Comparison of ENCODE assay signal across 8 cellular contexts in the genomic region with DNA sequence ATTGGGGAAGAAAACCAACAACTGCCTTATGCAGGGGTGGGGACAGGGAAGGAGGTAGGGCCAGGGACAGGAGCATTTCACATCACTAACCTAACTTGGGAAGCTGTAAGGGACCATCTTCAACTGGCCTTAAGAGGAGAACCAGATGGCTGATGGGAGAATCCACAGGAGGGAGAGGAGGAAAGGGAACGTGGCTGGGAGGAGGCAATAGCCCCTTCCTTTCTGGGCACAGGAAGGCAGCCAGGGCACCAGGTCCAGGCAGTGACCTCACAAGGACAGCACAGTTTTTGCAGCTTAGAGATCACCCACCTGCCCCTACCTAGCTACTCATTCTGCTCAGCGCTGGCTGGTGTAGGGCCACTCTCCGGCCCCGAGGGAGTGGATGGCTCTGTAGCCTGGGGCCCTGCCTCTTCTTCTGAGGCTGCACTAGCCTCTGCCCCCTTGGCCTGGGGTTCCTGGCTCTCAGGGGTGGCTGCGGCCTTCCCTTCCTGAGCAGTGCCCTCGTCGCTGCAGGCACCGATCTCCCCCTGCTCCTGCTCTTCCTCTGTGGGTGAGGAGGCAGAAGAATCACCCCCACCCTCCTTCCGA. TPM values are rescaled to one million over a fixed set of nuclear protein-coding genes. Genes with fewer than 3 reads are reported as not detected.
A peak's percentile ranks its signal among the peaks of the same experiment; 100 is the strongest.
DNase-seq lines count a peak whose midpoint lies in the region; ATAC-seq lines count a peak whose summit lies in the region.

No MANE protein-coding gene starts in this region.

- peak overlapping the region; percentile 78 to 92 (median 87) for H3K4me3 Mint-ChIP-seq in CD4-positive, alpha-beta memory T cell
- H3K4me3 Mint-ChIP-seq in natural killer cell treated with Interleukin-12 subunit alpha and Interleukin-12 subunit beta and Interleukin-15 and Interleukin-18, amount 100 ng/mL, for 72 hours, result peak overlapping the region; percentile 82

- intact Hi-C loops in CD4-positive, alpha-beta memory T cell (cut with micrococcal nuclease), result loop anchor here (2.0 kb wide), 1 partner anchor 14 kb away; no protein-coding TSS in a partner anchor

- peaks cover 29% of the 10 kb centered on the region for H3K36me3 ChIP-seq in CD4-positive, alpha-beta memory T cell (ENCODE audit: insufficient read depth, low read length)

- H3K27ac Mint-ChIP-seq in CD4-positive, alpha-beta memory T cell, result peak overlapping the region; percentile 31 to 95 (median 75)
- peak overlapping the region in 1 of 2 donors; percentile 21 for H3K27ac Mint-ChIP-seq in natural killer cell treated with Interleukin-12 subunit alpha and Interleukin-12 subunit beta and Interleukin-15 and Interleukin-18, amount 100 ng/mL, for 72 hours

- no peaks in the 10 kb centered on the region for H3K27me3 ChIP-seq in CD4-positive, alpha-beta memory T cell (ENCODE audit: insufficient read depth, low read length)

- H3K27me3 Mint-ChIP-seq in CD4-positive, alpha-beta memory T cell, result no peaks in the 10 kb centered on the region
- no peaks in the 10 kb centered on the region for H3K27me3 Mint-ChIP-seq in natural killer cell treated with Interleukin-12 subunit alpha and Interleukin-12 subunit beta and Interleukin-15 and Interleukin-18, amount 100 ng/mL, for 72 hours

- DNase-seq in CD4-positive, alpha-beta memory T cell, result no peak
- no peak for DNase-seq in Jurkat, Clone E6-1 (ENCODE audit: low read depth, low spot score)
- DNase-seq in cerebellum (ENCODE audit: low spot score), result peak; percentile 35
- no peak for DNase-seq in natural killer cell treated with Interleukin-12 subunit alpha and Interleukin-12 subunit beta and Interleukin-15 and Interleukin-18, amount 100 ng/mL, for 72 hours (ENCODE audit: low spot score)
- no peak for DNase-seq in DMS153 treated with DMSO at 0.1 percent for 48 hours (lab: John Stamatoyannopoulos, UW; ENCODE audit: unreplicated experiment)
- no peak for DNase-seq in GDM1 (lab: John Stamatoyannopoulos, UW)

- peaks cover 40% of the 10 kb centered on the region for H3K4me1 ChIP-seq in CD4-positive, alpha-beta memory T cell (ENCODE audit: insufficient read depth, low read length)

- no peaks in the 10 kb centered on the region for H3K9me3 ChIP-seq in CD4-positive, alpha-beta memory T cell (ENCODE audit: control insufficient read depth in 1 of 2, low read length in 2 of 2)

- peaks cover 26 to 44% (median 35%) of the 10 kb centered on the region in 4 donors for H3K4me1 Mint-ChIP-seq in CD4-positive, alpha-beta memory T cell
- H3K4me1 Mint-ChIP-seq in natural killer cell treated with Interleukin-12 subunit alpha and Interleukin-12 subunit beta and Interleukin-15 and Interleukin-18, amount 100 ng/mL, for 72 hours (ENCODE audit: low read depth in 2 of 2), result peaks cover 35 to 44% of the 10 kb centered on the region in 2 donors

- no peak for ATAC-seq in natural killer cell treated with Interleukin-12 subunit alpha and Interleukin-12 subunit beta and Interleukin-15 and Interleukin-18, amount 100 ng/mL, for 72 hours
- ATAC-seq in HG03520 (IDR thresholded peaks at IDR 0.05; ENCODE audit: unreplicated experiment) (no peak), GM21360 (IDR thresholded peaks at IDR 0.05; ENCODE audit: unreplicated experiment) (no peak)

- no peak overlapping the region for H3K27ac ChIP-seq in CD4-positive, alpha-beta memory T cell (ENCODE audit: low read depth, low read length)

- CTCF ChIA-PET in CD4-positive, alpha-beta memory T cell (lab: Charles Lee; ENCODE audit: partially characterized antibody), result interaction anchor here (0.8 to 2.3 kb wide), 3 partner anchors 44 to 118 kb away, joined by 3 to 9 read pairs (median 5); no protein-coding TSS in a partner anchor

- H3K4me3 ChIP-seq in CD4-positive, alpha-beta memory T cell (ENCODE audit: low read length in 2 of 2), result peak overlapping the region in 1 of 2 donors; percentile 48
- peak overlapping the region; percentile 76 for H3K4me3 ChIP-seq in Jurkat, Clone E6-1 (ENCODE audit: low read length)

- POLR2A ChIA-PET in CD4-positive, alpha-beta memory T cell (lab: Charles Lee; ENCODE audit: partially characterized antibody), result interaction anchor here (0.6 to 8.5 kb wide), 6 partner anchors 12 to 105 kb away, joined by 4 to 173 read pairs (median 6); no protein-coding TSS in a partner anchor

- H3K36me3 Mint-ChIP-seq in CD4-positive, alpha-beta memory T cell, result peaks cover 27 to 43% of the 10 kb centered on the region in 2 donors
- H3K36me3 Mint-ChIP-seq in natural killer cell treated with Interleukin-12 subunit alpha and Interleukin-12 subunit beta and Interleukin-15 and Interleukin-18, amount 100 ng/mL, for 72 hours, result peaks cover 25% of the 10 kb centered on the region

- peaks cover 0 to 3% (median 0%) of the 10 kb centered on the region in 8 donors for H3K9me3 Mint-ChIP-seq in CD4-positive, alpha-beta memory T cell
- H3K9me3 Mint-ChIP-seq in natural killer cell treated with Interleukin-12 subunit alpha and Interleukin-12 subunit beta and Interleukin-15 and Interleukin-18, amount 100 ng/mL, for 72 hours, result no peaks in the 10 kb centered on the region

RNA-seq across cellular contexts. Expression of a gene that starts 1.7 kb away (rescaled TPM):
- total RNA-seq in CD4-positive, alpha-beta memory T cell, result 10 to 100 TPM; 46.5 to 47.3 TPM
- 10 to 100 TPM; 74.5 to 75.9 TPM for polyA plus RNA-seq in CD4-positive, alpha-beta memory T cell
- polyA plus RNA-seq in Jurkat, Clone E6-1 (2012; ENCODE audit: insufficient read depth, insufficient read length), result 321 TPM
- 164 TPM for total RNA-seq in cerebellum
- total RNA-seq in natural killer cell treated with Interleukin-12 subunit alpha and Interleukin-12 subunit beta and Interleukin-15 and Interleukin-18, amount 100 ng/mL, for 72 hours, result 10 to 100 TPM; 11.8 to 35.9 TPM

RNA-seq across cellular contexts. Expression of a gene that starts 27.9 kb away (rescaled TPM):
- 10 to 100 TPM; 32.2 to 34.6 TPM for total RNA-seq in CD4-positive, alpha-beta memory T cell
- under 1 TPM in 1 of 2 donors, not detected in 1; 0.39 TPM for polyA plus RNA-seq in CD4-positive, alpha-beta memory T cell
- polyA plus RNA-seq in Jurkat, Clone E6-1 (2012; ENCODE audit: insufficient read depth, insufficient read length), result 4.1 TPM
- total RNA-seq in cerebellum, result 3.2 TPM
- total RNA-seq in natural killer cell treated with Interleukin-12 subunit alpha and Interleukin-12 subunit beta and Interleukin-15 and Interleukin-18, amount 100 ng/mL, for 72 hours, result 10 to 100 TPM in 1 of 2 donors, 1 to 10 TPM in 1; 6.2 to 13.4 TPM

RNA-seq across cellular contexts. Expression of a gene that starts 28.0 kb away (rescaled TPM):
- 1 to 10 TPM; 3.5 to 4.3 TPM for total RNA-seq in CD4-positive, alpha-beta memory T cell
- polyA plus RNA-seq in CD4-positive, alpha-beta memory T cell, result under 1 TPM in 1 of 2 donors, not detected in 1; 0.73 TPM
- 2.1 TPM for polyA plus RNA-seq in Jurkat, Clone E6-1 (2012; ENCODE audit: insufficient read depth, insufficient read length)
- total RNA-seq in cerebellum, result 1.8 TPM
- under 1 TPM in 1 of 2 donors, not detected in 1; 0.36 TPM for total RNA-seq in natural killer cell treated with Interleukin-12 subunit alpha and Interleukin-12 subunit beta and Interleukin-15 and Interleukin-18, amount 100 ng/mL, for 72 hours

RNA-seq across cellular contexts. Expression of a gene that starts 42.5 kb away (rescaled TPM):
- total RNA-seq in CD4-positive, alpha-beta memory T cell, result 100 to 1,000 TPM; 174 to 190 TPM
- polyA plus RNA-seq in CD4-positive, alpha-beta memory T cell, result 100 to 1,000 TPM; 169 to 185 TPM
- polyA plus RNA-seq in Jurkat, Clone E6-1 (2012; ENCODE audit: insufficient read depth, insufficient read length), result 525 TPM
- total RNA-seq in cerebellum, result 21.2 TPM
- 100 to 1,000 TPM; 186 to 225 TPM for total RNA-seq in natural killer cell treated with Interleukin-12 subunit alpha and Interleukin-12 subunit beta and Interleukin-15 and Interleukin-18, amount 100 ng/mL, for 72 hours

RNA-seq across cellular contexts. Expression of a gene that starts 59.9 kb away (rescaled TPM):
- total RNA-seq in CD4-positive, alpha-beta memory T cell, result 100 to 1,000 TPM; 106 to 112 TPM
- polyA plus RNA-seq in CD4-positive, alpha-beta memory T cell, result 10 to 100 TPM; 29.7 to 46.3 TPM
- polyA plus RNA-seq in Jurkat, Clone E6-1 (2012; ENCODE audit: insufficient read depth, insufficient read length), result 33.1 TPM
- 58.3 TPM for total RNA-seq in cerebellum
- 10 to 100 TPM; 55.6 to 68.2 TPM for total RNA-seq in natural killer cell treated with Interleukin-12 subunit alpha and Interleukin-12 subunit beta and Interleukin-15 and Interleukin-18, amount 100 ng/mL, for 72 hours
